8 cellular contexts compared by ENCODE assay signal in the genomic region with DNA sequence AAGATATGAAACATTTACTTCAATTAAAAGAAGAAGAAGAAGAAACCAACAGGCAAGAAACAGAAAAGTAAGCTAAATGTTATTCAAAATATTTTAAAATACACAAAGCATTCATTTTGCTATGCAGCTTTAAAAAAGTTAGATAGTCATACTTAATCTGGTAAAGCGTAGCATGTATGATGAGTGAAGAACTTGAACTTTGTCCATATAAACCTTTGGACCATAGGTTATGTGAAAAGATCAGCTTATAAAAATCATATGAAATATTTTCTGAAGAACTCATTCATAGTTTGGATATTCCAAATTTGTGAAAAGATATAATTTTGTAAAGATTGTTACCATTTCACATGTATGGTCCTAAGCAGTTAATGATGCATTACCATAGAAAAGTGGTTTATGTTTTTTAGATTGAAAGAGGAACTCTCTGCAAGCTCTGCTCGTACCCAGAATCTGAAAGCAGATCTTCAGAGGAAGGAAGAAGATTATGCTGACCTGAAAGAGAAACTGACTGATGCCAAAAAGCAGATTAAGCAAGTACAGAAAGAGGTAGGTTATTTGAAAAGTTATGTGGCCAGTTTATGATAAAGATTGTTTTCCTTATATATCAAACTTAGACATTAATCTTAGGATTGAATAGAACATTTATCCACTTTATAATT. TPM values are rescaled to one million over a fixed set of nuclear protein-coding genes. Genes with fewer than 3 reads are reported as not detected.
DNase-seq lines count a peak whose midpoint lies in the region; ATAC-seq and TF ChIP-seq lines count a peak whose summit lies in the region.

No MANE protein-coding gene starts in this region.

- intact Hi-C loops in OCI-LY7 (cut with micrococcal nuclease; ENCODE audit: unreplicated experiment) = no loop called here

- H3K9me3 Mint-ChIP-seq in glutamatergic neuron (ENCODE audit: unreplicated experiment) = no peaks in the 10 kb centered on the region

- no peak overlapping the region for H3K4me3 Mint-ChIP-seq in glutamatergic neuron (ENCODE audit: unreplicated experiment)

- H3K9me2 ChIP-seq in OCI-LY7 (ENCODE audit: insufficient read depth, low read length) = no peaks in the 10 kb centered on the region

- TF ChIP-seq CTCF in OCI-LY7 (conservative IDR thresholded peaks at IDR 0.05; ENCODE audit: low read length) = no peak
- TF ChIP-seq CTCF in glutamatergic neuron (IDR thresholded peaks at IDR 0.05; ENCODE audit: partially characterized antibody, unreplicated experiment) = no peak

- no peak overlapping the region for H3K27ac Mint-ChIP-seq in glutamatergic neuron (ENCODE audit: unreplicated experiment)

- H3K4me1 ChIP-seq in OCI-LY7 (ENCODE audit: insufficient read depth, low read length, poor library complexity, severe bottlenecking) = no peaks in the 10 kb centered on the region

- H3K9me3 ChIP-seq in OCI-LY7 (ENCODE audit: low read length) = no peaks in the 10 kb centered on the region

- H3K4me1 Mint-ChIP-seq in glutamatergic neuron (ENCODE audit: low read depth, unreplicated experiment) = no peaks in the 10 kb centered on the region

- H3K79me2 ChIP-seq in OCI-LY7 (ENCODE audit: insufficient read depth, low read depth, low read length) = no peaks in the 10 kb centered on the region

- H3K36me3 Mint-ChIP-seq in glutamatergic neuron (ENCODE audit: unreplicated experiment) = no peaks in the 10 kb centered on the region

- no peak overlapping the region for H3K4me3 ChIP-seq in OCI-LY7 (ENCODE audit: low read depth, low read length, poor library complexity, severe bottlenecking)

- H2AFZ ChIP-seq in OCI-LY7 (ENCODE audit: low read length) = no peak overlapping the region

- ATAC-seq in GM19043 (IDR thresholded peaks at IDR 0.05; ENCODE audit: low read depth, unreplicated experiment) (peak; percentile 92), HG02943 (IDR thresholded peaks at IDR 0.05; ENCODE audit: low read depth, unreplicated experiment) (peak; percentile 75), HG03175 (IDR thresholded peaks at IDR 0.05; ENCODE audit: unreplicated experiment) (no peak)

- POLR2A ChIA-PET in OCI-LY7 (lab: Charles Lee) = interaction anchor here (0.8 to 3.1 kb wide), 6 partner anchors 11 to 178 kb away, joined by 3 to 21 read pairs (median 4); partner anchors contain the start of gene KIF20B

- CTCF ChIA-PET in OCI-LY7 (lab: Charles Lee; ENCODE audit: unreplicated experiment) = no interaction called here

- BruUV-seq in OCI-LY7 (replicated peaks; lab: Mats Ljungman, UMichigan) = no TSS peak

- no peaks in the 10 kb centered on the region for H3K27me3 Mint-ChIP-seq in glutamatergic neuron (ENCODE audit: unreplicated experiment)

- DNase-seq in Ammon's horn (ENCODE audit: low spot score) (peak; percentile 18), OCI-LY7 (ENCODE audit: low spot score) (peak; percentile 12), retina (no peak), glutamatergic neuron (no peak), A172 (ENCODE audit: low spot score) (no peak)

- no peak overlapping the region for H3K4me2 ChIP-seq in OCI-LY7 (ENCODE audit: low read length)

- H3K36me3 ChIP-seq in OCI-LY7 (ENCODE audit: insufficient read depth, low read length) = peaks cover 87% of the 10 kb centered on the region

- H3K27ac ChIP-seq in OCI-LY7 (ENCODE audit: low read depth, low read length, poor library complexity, severe bottlenecking) = no peak overlapping the region

- no peaks in the 10 kb centered on the region for H4K20me1 ChIP-seq in OCI-LY7 (ENCODE audit: insufficient read depth, low read length)

RNA-seq across cellular contexts. Expression of gene KIF20B, which starts 37.3 kb away (rescaled TPM):
- total RNA-seq in OCI-LY7 (2014; rRNA removed; shearing (Covaris generic)) = 25.0 and 30.2 TPM in 2 replicates
- total RNA-seq in OCI-LY7 (2022) = 87.0 and 95.2 TPM in 2 replicates
- 10.7 TPM for total RNA-seq in glutamatergic neuron (ENCODE audit: unreplicated experiment)
- 39.2 and 46.0 TPM in 2 replicates for total RNA-seq in A172 (2014; rRNA removed; shearing (Covaris generic))

Comparison
In these comparisons a context has a peak if more than half of its experiments do, and no peak if none do; other contexts are left out.
1. DNase-seq: peak in Ammon's horn (single experiment) and OCI-LY7 (single experiment); none in retina (single experiment), glutamatergic neuron (single experiment) and A172 (single experiment).